Comparison of ENCODE assay signal across 8 cellular contexts in genomic region chr19:2329162-2329505, GRCh38. TPM values are rescaled to one million over a fixed set of nuclear protein-coding genes. Genes with fewer than 3 reads are reported as not detected.
A peak's percentile ranks its signal among the peaks of the same experiment; 100 is the strongest.
DNase-seq lines count a peak whose midpoint lies in the region; ATAC-seq lines count a peak whose summit lies in the region.
"Had no signal": no experiment of that assay in that cellular context is flagged by ENCODE, and none has a peak within 500 bp of the region (broad histone marks: within the 10 kb centered on the region; RNA-seq: fewer than 3 reads in every experiment).

No MANE protein-coding gene starts in this region.

- H3K27ac ChIP-seq in stomach smooth muscle (ENCODE audit: low read length), result peak overlapping the region; percentile 62

- peaks cover 22% of the 10 kb centered on the region for H3K36me3 Mint-ChIP-seq in activated T-helper 1 cell treated with anti-CD3 and anti-CD28 coated beads, Interleukin-12 subunit alpha, Interleukin-12 subunit beta, Interleukin-2, Interleukin-4 antibody, amounts not matched to agents 30 ng/mL and 10 ng/mL and 1 ng/mL, durations not matched to agents 14 hours and 24 hours and 36 hours (ENCODE audit: low read depth)

- no peaks in the 10 kb centered on the region for H3K27me3 Mint-ChIP-seq in activated T-helper 1 cell treated with anti-CD3 and anti-CD28 coated beads, Interleukin-12 subunit alpha, Interleukin-12 subunit beta, Interleukin-2, Interleukin-4 antibody, amounts not matched to agents 30 ng/mL and 10 ng/mL and 1 ng/mL, durations not matched to agents 14 hours and 24 hours and 36 hours (ENCODE audit: insufficient read depth)

- H3K4me1 ChIP-seq in iPS-15b (ENCODE audit: control insufficient read depth, insufficient read depth, low read length), result peaks cover 10% of the 10 kb centered on the region
- peaks cover 48% of the 10 kb centered on the region for H3K4me1 ChIP-seq in stomach smooth muscle (ENCODE audit: control insufficient read depth, insufficient read depth, low read length)

- peak overlapping the region; percentile 100 for H3K4me3 Mint-ChIP-seq in activated T-helper 1 cell treated with anti-CD3 and anti-CD28 coated beads, Interleukin-12 subunit alpha, Interleukin-12 subunit beta, Interleukin-2, Interleukin-4 antibody, amounts not matched to agents 30 ng/mL and 10 ng/mL and 1 ng/mL, durations not matched to agents 14 hours and 24 hours and 36 hours

- H3K27me3 ChIP-seq in iPS-15b (ENCODE audit: control insufficient read depth, insufficient read depth, low read length) (no peaks in the 10 kb centered on the region), stomach smooth muscle (ENCODE audit: control insufficient read depth in 1 of 2, insufficient read depth in 2 of 2, low read length in 2 of 2) (no peaks in the 10 kb centered on the region)

- peak overlapping the region; percentile 86 for H3K27ac Mint-ChIP-seq in activated T-helper 1 cell treated with anti-CD3 and anti-CD28 coated beads, Interleukin-12 subunit alpha, Interleukin-12 subunit beta, Interleukin-2, Interleukin-4 antibody, amounts not matched to agents 30 ng/mL and 10 ng/mL and 1 ng/mL, durations not matched to agents 14 hours and 24 hours and 36 hours

- peak overlapping the region; percentile 89 for H3K9ac ChIP-seq in iPS-15b (ENCODE audit: low read depth, low read length)
- peak overlapping the region; percentile 81 to 87 for H3K9ac ChIP-seq in stomach smooth muscle (ENCODE audit: low read length in 2 of 2)

- H3K4me1 Mint-ChIP-seq in activated T-helper 1 cell treated with anti-CD3 and anti-CD28 coated beads, Interleukin-12 subunit alpha, Interleukin-12 subunit beta, Interleukin-2, Interleukin-4 antibody, amounts not matched to agents 30 ng/mL and 10 ng/mL and 1 ng/mL, durations not matched to agents 14 hours and 24 hours and 36 hours (ENCODE audit: low read depth), result peaks cover 63% of the 10 kb centered on the region

- intact Hi-C loops in activated T-helper 1 cell treated with anti-CD3 and anti-CD28 coated beads, Interleukin-12 subunit alpha, Interleukin-12 subunit beta, Interleukin-2, Interleukin-4 antibody, amounts not matched to agents 30 ng/mL and 10 ng/mL and 1 ng/mL, durations not matched to agents 14 hours and 24 hours and 36 hours (cut with micrococcal nuclease), result loop anchor here (2.0 kb wide), 2 partner anchors 60 to 178 kb away; partner anchors contain the start of gene AP3D1
- intact Hi-C loops in head of caudate nucleus (cut with DNase I), result loop anchor here (5.0 kb wide), 1 partner anchor 177 kb away; the partner anchor contains the start of gene AP3D1

- H3K36me3 ChIP-seq in iPS-15b (ENCODE audit: control insufficient read depth, insufficient read depth, low read length), result peaks cover 17% of the 10 kb centered on the region
- peaks cover 4 to 10% of the 10 kb centered on the region in 2 donors for H3K36me3 ChIP-seq in stomach smooth muscle (ENCODE audit: control insufficient read depth in 2 of 2, insufficient read depth in 2 of 2, low read length in 2 of 2)

- no peaks in the 10 kb centered on the region for H3K9me3 Mint-ChIP-seq in activated T-helper 1 cell treated with anti-CD3 and anti-CD28 coated beads, Interleukin-12 subunit alpha, Interleukin-12 subunit beta, Interleukin-2, Interleukin-4 antibody, amounts not matched to agents 30 ng/mL and 10 ng/mL and 1 ng/mL, durations not matched to agents 14 hours and 24 hours and 36 hours

- H3K4me3 ChIP-seq in iPS-15b (ENCODE audit: low read depth, low read length) (peak overlapping the region; percentile 90), stomach smooth muscle (ENCODE audit: low read length in 2 of 2) (peak overlapping the region; percentile 81 to 92)

- no peak for DNase-seq in activated T-helper 1 cell treated with anti-CD3 and anti-CD28 coated beads, Interleukin-12 subunit alpha, Interleukin-12 subunit beta, Interleukin-2, Interleukin-4 antibody, amounts not matched to agents 30 ng/mL and 10 ng/mL and 1 ng/mL, durations not matched to agents 14 hours and 24 hours and 36 hours (ENCODE audit: low spot score)
- DNase-seq in head of caudate nucleus (no peak), NCI-H82 treated with DMSO at 0.1 percent for 48 hours (lab: John Stamatoyannopoulos, UW; ENCODE audit: unreplicated experiment) (no peak)
- DNase-seq: NCI-H187 treated with DMSO at 0.1 percent for 48 hours had no signal

- no peaks in the 10 kb centered on the region for H3K9me3 ChIP-seq in iPS-15b (ENCODE audit: control insufficient read depth, insufficient read depth, low read length)
- H3K9me3 ChIP-seq in stomach smooth muscle (ENCODE audit: control insufficient read depth in 2 of 2, low read length in 2 of 2), result no peaks in the 10 kb centered on the region

- ATAC-seq in HG03025 (IDR thresholded peaks at IDR 0.05; ENCODE audit: low FRiP score, unreplicated experiment), result peak; percentile 3
- ATAC-seq in HG03135 (IDR thresholded peaks at IDR 0.05; ENCODE audit: unreplicated experiment), result no peak

RNA-seq across cellular contexts. Expression of gene SPPL2B, which starts 0.7 kb away (rescaled TPM):
- total RNA-seq in activated T-helper 1 cell treated with anti-CD3 and anti-CD28 coated beads, Interleukin-12 subunit alpha, Interleukin-12 subunit beta, Interleukin-2, Interleukin-4 antibody, amounts not matched to agents 30 ng/mL and 10 ng/mL and 1 ng/mL, durations not matched to agents 14 hours and 24 hours and 36 hours, result 71.2 and 71.4 TPM in 2 replicates

RNA-seq across cellular contexts. Expression of gene LSM7, which starts 0.7 kb away (rescaled TPM):
- total RNA-seq in activated T-helper 1 cell treated with anti-CD3 and anti-CD28 coated beads, Interleukin-12 subunit alpha, Interleukin-12 subunit beta, Interleukin-2, Interleukin-4 antibody, amounts not matched to agents 30 ng/mL and 10 ng/mL and 1 ng/mL, durations not matched to agents 14 hours and 24 hours and 36 hours, result 180 and 193 TPM in 2 replicates

RNA-seq across cellular contexts. Expression of gene LINGO3, which starts 21.2 kb away (rescaled TPM):
- 0.18 and 0.24 TPM in 2 replicates for total RNA-seq in activated T-helper 1 cell treated with anti-CD3 and anti-CD28 coated beads, Interleukin-12 subunit alpha, Interleukin-12 subunit beta, Interleukin-2, Interleukin-4 antibody, amounts not matched to agents 30 ng/mL and 10 ng/mL and 1 ng/mL, durations not matched to agents 14 hours and 24 hours and 36 hours

RNA-seq across cellular contexts. Expression of gene TMPRSS9, which starts 30.9 kb away (rescaled TPM):
- not detected in 2 replicates for total RNA-seq in activated T-helper 1 cell treated with anti-CD3 and anti-CD28 coated beads, Interleukin-12 subunit alpha, Interleukin-12 subunit beta, Interleukin-2, Interleukin-4 antibody, amounts not matched to agents 30 ng/mL and 10 ng/mL and 1 ng/mL, durations not matched to agents 14 hours and 24 hours and 36 hours

RNA-seq across cellular contexts. Expression of gene PEAK3, which starts 47.2 kb away (rescaled TPM):
- total RNA-seq in activated T-helper 1 cell treated with anti-CD3 and anti-CD28 coated beads, Interleukin-12 subunit alpha, Interleukin-12 subunit beta, Interleukin-2, Interleukin-4 antibody, amounts not matched to agents 30 ng/mL and 10 ng/mL and 1 ng/mL, durations not matched to agents 14 hours and 24 hours and 36 hours, result 0.07 and 0.16 TPM in 2 replicates
